In genomic region chr3:13141991-13142412, GRCh38 we compare ENCODE assay signal across 9 cellular contexts.
A peak's percentile ranks its signal among the peaks of the same experiment; 100 is the strongest.
DNase-seq lines count a peak whose midpoint lies in the region; ATAC-seq and TF ChIP-seq lines count a peak whose summit lies in the region.
"Had no signal": no experiment of that assay in that cellular context is flagged by ENCODE, and none has a peak within 500 bp of the region (broad histone marks: within the 10 kb centered on the region; RNA-seq: fewer than 3 reads in every experiment).

No MANE protein-coding gene starts in this region.

- peaks cover 0 to 40% (median 0%) of the 10 kb centered on the region in 4 donors for H3K27me3 ChIP-seq in esophagus muscularis mucosa

- no peak overlapping the region for H3K4me3 ChIP-seq in esophagus muscularis mucosa
- H3K4me3 ChIP-seq: PC-9 had no signal

- no peaks in the 10 kb centered on the region for H3K4me1 ChIP-seq in esophagus muscularis mucosa

- no peak for TF ChIP-seq EP300 in esophagus muscularis mucosa (IDR thresholded peaks at IDR 0.05)

- TF ChIP-seq POLR2A in esophagus muscularis mucosa (IDR thresholded peaks at IDR 0.05; ENCODE audit: low read depth) = no peak

- H3K27ac ChIP-seq in esophagus muscularis mucosa (replicated peaks in 1 of 4) = no peak overlapping the region
- H3K27ac ChIP-seq: PC-9 had no signal

- in situ Hi-C loops in T47D (cut with HindIII; ENCODE audit: low pct_unique_long_range_greater_than_20kb, low sequenced_read_pairs) = no loop called here

- intact Hi-C loops in esophagus muscularis mucosa (cut with DNase I) = no loop called here

- ATAC-seq in HG02885 (IDR thresholded peaks at IDR 0.05; ENCODE audit: poor library complexity, unreplicated experiment) (no peak), HG03520 (IDR thresholded peaks at IDR 0.05; ENCODE audit: unreplicated experiment) (no peak)

- no peak for TF ChIP-seq CTCF in esophagus muscularis mucosa (IDR thresholded peaks at IDR 0.05)

- DNase-seq in GM04504 (ENCODE audit: low read depth) (peak; percentile 3), LHCN-M2 (ENCODE audit: low read depth) (peak; percentile 3), T47D (ENCODE audit: low read depth in 1 of 2, low spot score in 1 of 2) (peak; percentile 82 to 88), myocyte (ENCODE audit: low read depth) (peak; percentile 38), esophagus muscularis mucosa (ENCODE audit: extremely low spot score) (no peak), DMS153 (lab: John Stamatoyannopoulos, UW) (no peak)

- WGBS in esophagus muscularis mucosa = 0% methylated on average over 1 of the region's 8 CpGs

- no peaks in the 10 kb centered on the region for H3K36me3 ChIP-seq in esophagus muscularis mucosa

- H3K9me3 ChIP-seq in esophagus muscularis mucosa = peaks cover 0 to 4% (median 0%) of the 10 kb centered on the region in 4 donors

Comparison
In these comparisons a context has a peak if more than half of its experiments do, and no peak if none do; other contexts are left out.
1. DNase-seq: peak in GM04504 (single experiment), LHCN-M2 (single experiment), T47D (2 of 2) and myocyte (single experiment); none in esophagus muscularis mucosa (single experiment) and DMS153 (single experiment).